Comparison of ENCODE assay signal across 1 cellular context in the genomic region with DNA sequence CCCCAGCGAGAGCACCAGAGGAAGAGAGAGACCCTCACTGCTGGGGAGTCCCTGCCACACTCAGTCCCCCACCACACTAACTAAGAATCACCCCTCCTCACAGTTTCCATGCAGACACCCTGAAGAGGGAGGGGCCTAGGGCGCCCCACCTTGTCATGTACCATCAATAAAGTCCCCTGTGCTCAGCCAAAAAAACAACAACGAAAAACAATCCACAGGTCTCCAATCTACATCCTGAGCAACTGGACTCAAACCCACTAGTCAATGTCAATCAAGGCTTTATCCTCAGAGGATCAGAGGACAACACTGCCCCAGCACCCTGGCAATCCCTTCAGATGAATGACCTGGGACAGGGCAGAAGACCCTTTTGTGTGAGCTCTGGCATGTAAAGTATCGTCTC.
TF ChIP-seq lines count a peak whose summit lies in the region.

No MANE protein-coding gene starts in this region.

TF ChIP-seq in IMR-90, 13 proteins besides CTCF, POLR2A, EP300 and RAD21 (continued from another document):
- TF ChIP-seq RFX5 (IDR thresholded peaks at IDR 0.05; ENCODE audit: low read depth, low read length) (no peak), NFE2L2 (IDR thresholded peaks at IDR 0.05; ENCODE audit: low read depth, low read length) (no peak), FOS (IDR thresholded peaks at IDR 0.05; ENCODE audit: low read depth, low read length) (no peak), RCOR1 (IDR thresholded peaks at IDR 0.05; ENCODE audit: insufficient replicate concordance, low read length) (no peak), MAZ (IDR thresholded peaks at IDR 0.05; ENCODE audit: borderline replicate concordance, low read depth, low read length) (no peak), CHD1 (IDR thresholded peaks at IDR 0.05; ENCODE audit: low read depth, low read length) (no peak)
- TF ChIP-seq, protein P1, sequence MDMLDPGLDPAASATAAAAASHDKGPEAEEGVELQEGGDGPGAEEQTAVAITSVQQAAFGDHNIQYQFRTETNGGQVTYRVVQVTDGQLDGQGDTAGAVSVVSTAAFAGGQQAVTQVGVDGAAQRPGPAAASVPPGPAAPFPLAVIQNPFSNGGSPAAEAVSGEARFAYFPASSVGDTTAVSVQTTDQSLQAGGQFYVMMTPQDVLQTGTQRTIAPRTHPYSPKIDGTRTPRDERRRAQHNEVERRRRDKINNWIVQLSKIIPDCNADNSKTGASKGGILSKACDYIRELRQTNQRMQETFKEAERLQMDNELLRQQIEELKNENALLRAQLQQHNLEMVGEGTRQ (IDR thresholded peaks at IDR 0.05; ENCODE audit: low read depth, low read length): no peak
- TF ChIP-seq, protein P2, sequence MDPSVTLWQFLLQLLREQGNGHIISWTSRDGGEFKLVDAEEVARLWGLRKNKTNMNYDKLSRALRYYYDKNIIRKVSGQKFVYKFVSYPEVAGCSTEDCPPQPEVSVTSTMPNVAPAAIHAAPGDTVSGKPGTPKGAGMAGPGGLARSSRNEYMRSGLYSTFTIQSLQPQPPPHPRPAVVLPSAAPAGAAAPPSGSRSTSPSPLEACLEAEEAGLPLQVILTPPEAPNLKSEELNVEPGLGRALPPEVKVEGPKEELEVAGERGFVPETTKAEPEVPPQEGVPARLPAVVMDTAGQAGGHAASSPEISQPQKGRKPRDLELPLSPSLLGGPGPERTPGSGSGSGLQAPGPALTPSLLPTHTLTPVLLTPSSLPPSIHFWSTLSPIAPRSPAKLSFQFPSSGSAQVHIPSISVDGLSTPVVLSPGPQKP (IDR thresholded peaks at IDR 0.05; ENCODE audit: borderline replicate concordance, low read depth, low read length): no peak
